Comparison of ENCODE assay signal across 1 cellular context in the genomic region with DNA sequence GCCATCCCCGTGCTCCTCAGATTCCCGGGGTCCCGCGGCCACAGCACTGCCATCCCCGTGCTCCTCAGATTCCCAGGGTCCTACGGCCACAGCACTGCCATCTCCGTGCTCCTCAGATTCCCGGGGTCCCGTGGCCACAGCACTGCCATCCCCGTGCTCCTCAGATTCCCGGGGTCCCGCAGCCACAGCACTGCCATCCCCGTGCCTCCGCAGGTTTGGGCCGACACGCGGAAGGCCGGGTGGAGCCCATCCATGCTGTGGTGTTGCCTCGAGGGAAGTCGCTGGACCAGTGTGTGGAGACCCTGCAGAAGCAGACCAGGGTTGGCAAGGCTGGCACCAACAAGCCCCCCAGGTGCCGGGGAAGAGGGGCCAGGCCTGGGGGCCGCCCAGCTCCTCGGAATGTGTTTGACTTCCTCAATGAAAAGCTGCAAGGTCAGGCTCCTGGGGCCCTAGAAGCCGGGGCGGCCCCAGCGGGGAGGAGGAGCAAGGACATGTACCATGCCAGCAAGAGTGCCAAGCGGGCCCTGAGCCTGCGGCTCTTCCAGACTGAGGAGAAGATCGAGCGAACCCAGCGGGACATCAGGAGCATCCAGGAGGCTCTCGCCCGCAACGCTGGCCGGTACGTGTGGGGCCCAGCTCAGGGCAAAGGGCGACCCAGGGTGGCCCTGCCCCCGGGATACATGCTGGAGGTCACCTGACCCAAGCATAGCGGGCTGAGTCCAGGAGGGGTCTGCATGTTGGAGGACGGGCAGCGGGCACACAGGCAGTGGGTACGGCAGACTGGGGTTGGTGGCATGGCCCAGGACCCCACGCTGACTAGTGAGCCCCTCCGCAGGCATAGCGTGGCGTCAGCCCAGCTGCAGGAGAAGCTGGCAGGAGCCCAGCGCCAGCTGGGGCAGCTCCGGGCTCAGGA.
TF ChIP-seq lines count a peak whose summit lies in the region.

No MANE protein-coding gene starts in this region.

TF ChIP-seq in HepG2, 621 proteins besides CTCF, POLR2A, EP300 and RAD21 (continued from another document and continues in another):
- no peak for TF ChIP-seq HNF1A (IDR thresholded peaks at IDR 0.05; ENCODE audit: low read depth)
- 0 out of 2 replicates have a peak, but pooled peaks have one; percentile 26 for TF ChIP-seq HNF1A (CRISPR knock-in tag; IDR thresholded peaks at IDR 0.05; ENCODE audit: borderline replicate concordance)
- no peak for TF ChIP-seq SALL2 (CRISPR knock-in tag; IDR thresholded peaks at IDR 0.05)
- TF ChIP-seq, protein P1, sequence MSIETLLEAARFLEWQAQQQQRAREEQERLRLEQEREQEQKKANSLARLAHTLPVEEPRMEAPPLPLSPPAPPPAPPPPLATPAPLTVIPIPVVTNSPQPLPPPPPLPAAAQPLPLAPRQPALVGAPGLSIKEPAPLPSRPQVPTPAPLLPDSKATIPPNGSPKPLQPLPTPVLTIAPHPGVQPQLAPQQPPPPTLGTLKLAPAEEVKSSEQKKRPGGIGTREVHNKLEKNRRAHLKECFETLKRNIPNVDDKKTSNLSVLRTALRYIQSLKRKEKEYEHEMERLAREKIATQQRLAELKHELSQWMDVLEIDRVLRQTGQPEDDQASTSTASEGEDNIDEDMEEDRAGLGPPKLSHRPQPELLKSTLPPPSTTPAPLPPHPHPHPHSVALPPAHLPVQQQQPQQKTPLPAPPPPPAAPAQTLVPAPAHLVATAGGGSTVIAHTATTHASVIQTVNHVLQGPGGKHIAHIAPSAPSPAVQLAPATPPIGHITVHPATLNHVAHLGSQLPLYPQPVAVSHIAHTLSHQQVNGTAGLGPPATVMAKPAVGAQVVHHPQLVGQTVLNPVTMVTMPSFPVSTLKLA (IDR thresholded peaks at IDR 0.05), result no peak
- no peak for TF ChIP-seq ZNF660 (CRISPR knock-in tag; IDR thresholded peaks at IDR 0.05; ENCODE audit: borderline replicate concordance, low read depth)
- TF ChIP-seq, protein P2, sequence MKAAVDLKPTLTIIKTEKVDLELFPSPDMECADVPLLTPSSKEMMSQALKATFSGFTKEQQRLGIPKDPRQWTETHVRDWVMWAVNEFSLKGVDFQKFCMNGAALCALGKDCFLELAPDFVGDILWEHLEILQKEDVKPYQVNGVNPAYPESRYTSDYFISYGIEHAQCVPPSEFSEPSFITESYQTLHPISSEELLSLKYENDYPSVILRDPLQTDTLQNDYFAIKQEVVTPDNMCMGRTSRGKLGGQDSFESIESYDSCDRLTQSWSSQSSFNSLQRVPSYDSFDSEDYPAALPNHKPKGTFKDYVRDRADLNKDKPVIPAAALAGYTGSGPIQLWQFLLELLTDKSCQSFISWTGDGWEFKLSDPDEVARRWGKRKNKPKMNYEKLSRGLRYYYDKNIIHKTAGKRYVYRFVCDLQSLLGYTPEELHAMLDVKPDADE (CRISPR knock-in tag; IDR thresholded peaks at IDR 0.05), result no peak
- no peak for TF ChIP-seq ZNF800 (CRISPR knock-in tag; IDR thresholded peaks at IDR 0.05)
- TF ChIP-seq, protein P3, sequence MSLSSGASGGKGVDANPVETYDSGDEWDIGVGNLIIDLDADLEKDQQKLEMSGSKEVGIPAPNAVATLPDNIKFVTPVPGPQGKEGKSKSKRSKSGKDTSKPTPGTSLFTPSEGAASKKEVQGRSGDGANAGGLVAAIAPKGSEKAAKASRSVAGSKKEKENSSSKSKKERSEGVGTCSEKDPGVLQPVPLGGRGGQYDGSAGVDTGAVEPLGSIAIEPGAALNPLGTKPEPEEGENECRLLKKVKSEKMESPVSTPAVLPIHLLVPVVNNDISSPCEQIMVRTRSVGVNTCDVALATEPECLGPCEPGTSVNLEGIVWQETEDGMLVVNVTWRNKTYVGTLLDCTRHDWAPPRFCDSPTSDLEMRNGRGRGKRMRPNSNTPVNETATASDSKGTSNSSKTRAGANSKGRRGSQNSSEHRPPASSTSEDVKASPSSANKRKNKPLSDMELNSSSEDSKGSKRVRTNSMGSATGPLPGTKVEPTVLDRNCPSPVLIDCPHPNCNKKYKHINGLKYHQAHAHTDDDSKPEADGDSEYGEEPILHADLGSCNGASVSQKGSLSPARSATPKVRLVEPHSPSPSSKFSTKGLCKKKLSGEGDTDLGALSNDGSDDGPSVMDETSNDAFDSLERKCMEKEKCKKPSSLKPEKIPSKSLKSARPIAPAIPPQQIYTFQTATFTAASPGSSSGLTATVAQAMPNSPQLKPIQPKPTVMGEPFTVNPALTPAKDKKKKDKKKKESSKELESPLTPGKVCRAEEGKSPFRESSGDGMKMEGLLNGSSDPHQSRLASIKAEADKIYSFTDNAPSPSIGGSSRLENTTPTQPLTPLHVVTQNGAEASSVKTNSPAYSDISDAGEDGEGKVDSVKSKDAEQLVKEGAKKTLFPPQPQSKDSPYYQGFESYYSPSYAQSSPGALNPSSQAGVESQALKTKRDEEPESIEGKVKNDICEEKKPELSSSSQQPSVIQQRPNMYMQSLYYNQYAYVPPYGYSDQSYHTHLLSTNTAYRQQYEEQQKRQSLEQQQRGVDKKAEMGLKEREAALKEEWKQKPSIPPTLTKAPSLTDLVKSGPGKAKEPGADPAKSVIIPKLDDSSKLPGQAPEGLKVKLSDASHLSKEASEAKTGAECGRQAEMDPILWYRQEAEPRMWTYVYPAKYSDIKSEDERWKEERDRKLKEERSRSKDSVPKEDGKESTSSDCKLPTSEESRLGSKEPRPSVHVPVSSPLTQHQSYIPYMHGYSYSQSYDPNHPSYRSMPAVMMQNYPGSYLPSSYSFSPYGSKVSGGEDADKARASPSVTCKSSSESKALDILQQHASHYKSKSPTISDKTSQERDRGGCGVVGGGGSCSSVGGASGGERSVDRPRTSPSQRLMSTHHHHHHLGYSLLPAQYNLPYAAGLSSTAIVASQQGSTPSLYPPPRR (CRISPR knock-in tag; IDR thresholded peaks at IDR 0.05; ENCODE audit: borderline replicate concordance), result 0 out of 2 replicates have a peak, but pooled peaks have one; percentile 23
- TF ChIP-seq SETDB1 (CRISPR knock-in tag; IDR thresholded peaks at IDR 0.05; ENCODE audit: borderline replicate concordance), result 0 out of 2 replicates have a peak, but pooled peaks have one; percentile 65
- TF ChIP-seq, protein P4, sequence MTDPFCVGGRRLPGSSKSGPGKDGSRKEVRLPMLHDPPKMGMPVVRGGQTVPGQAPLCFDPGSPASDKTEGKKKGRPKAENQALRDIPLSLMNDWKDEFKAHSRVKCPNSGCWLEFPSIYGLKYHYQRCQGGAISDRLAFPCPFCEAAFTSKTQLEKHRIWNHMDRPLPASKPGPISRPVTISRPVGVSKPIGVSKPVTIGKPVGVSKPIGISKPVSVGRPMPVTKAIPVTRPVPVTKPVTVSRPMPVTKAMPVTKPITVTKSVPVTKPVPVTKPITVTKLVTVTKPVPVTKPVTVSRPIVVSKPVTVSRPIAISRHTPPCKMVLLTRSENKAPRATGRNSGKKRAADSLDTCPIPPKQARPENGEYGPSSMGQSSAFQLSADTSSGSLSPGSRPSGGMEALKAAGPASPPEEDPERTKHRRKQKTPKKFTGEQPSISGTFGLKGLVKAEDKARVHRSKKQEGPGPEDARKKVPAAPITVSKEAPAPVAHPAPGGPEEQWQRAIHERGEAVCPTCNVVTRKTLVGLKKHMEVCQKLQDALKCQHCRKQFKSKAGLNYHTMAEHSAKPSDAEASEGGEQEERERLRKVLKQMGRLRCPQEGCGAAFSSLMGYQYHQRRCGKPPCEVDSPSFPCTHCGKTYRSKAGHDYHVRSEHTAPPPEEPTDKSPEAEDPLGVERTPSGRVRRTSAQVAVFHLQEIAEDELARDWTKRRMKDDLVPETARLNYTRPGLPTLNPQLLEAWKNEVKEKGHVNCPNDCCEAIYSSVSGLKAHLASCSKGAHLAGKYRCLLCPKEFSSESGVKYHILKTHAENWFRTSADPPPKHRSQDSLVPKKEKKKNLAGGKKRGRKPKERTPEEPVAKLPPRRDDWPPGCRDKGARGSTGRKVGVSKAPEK (CRISPR knock-in tag; IDR thresholded peaks at IDR 0.05; ENCODE audit: borderline replicate concordance), result no peak
- no peak for TF ChIP-seq ZNF142 (CRISPR knock-in tag; IDR thresholded peaks at IDR 0.05)
- TF ChIP-seq KDM6A (CRISPR knock-in tag; IDR thresholded peaks at IDR 0.05; ENCODE audit: low read depth), result no peak
- no peak for TF ChIP-seq KLF9 (CRISPR knock-in tag; IDR thresholded peaks at IDR 0.05; ENCODE audit: low read depth)
- no peak for TF ChIP-seq NCOA1 (CRISPR knock-in tag; IDR thresholded peaks at IDR 0.05)
- no peak for TF ChIP-seq ZNF33A (CRISPR knock-in tag; IDR thresholded peaks at IDR 0.05; ENCODE audit: borderline replicate concordance)
